In the genomic region with DNA sequence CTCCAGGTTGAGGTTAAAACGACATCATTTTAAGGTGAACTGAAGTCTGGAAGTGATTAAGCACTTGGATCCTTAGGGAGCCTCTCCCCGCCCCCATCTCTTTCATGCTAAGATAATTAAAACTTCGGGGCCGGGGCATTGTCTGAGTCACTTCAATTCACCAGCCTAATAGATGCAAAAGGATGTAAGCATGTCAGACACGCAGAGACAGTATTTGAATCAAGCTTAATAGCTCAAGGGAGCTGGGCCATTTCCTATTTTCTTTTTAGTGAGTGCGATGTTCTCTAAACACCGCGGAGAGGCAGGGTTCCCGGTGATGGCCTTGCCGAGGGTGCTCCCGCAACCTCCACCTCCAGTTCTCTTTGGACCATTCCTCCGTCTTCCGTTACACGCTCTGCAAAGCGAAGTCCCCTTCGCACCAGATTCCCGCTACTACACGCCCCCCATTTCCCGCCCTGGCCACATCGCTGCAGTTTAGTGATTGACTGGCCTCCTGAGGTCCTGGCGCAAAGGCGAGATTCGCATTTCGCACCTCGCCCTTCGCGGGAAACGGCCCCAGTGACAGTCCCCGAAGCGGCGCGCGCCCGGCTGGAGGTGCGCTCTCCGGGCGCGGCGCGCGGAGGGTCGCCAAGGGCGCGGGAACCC, we compare ENCODE assay signal across 1 cellular context.
TF ChIP-seq lines count a peak whose summit lies in the region.

No MANE protein-coding gene starts in this region.

TF ChIP-seq in H1, 55 proteins besides CTCF, POLR2A, EP300 and RAD21:
- no peak for TF ChIP-seq KDM5A (IDR thresholded peaks at IDR 0.05; ENCODE audit: low read length)
- peak; percentile 31 for TF ChIP-seq KDM4A (IDR thresholded peaks at IDR 0.05; ENCODE audit: low read depth, low read length, severe bottlenecking)
- TF ChIP-seq SIRT6 (IDR thresholded peaks at IDR 0.05; ENCODE audit: low read length), result no peak
- no peak for TF ChIP-seq POU5F1 (IDR thresholded peaks at IDR 0.05; ENCODE audit: low read depth, low read length)
- no peak for TF ChIP-seq NRF1 (IDR thresholded peaks at IDR 0.05; ENCODE audit: low read depth, low read length)
- TF ChIP-seq RFX5 (IDR thresholded peaks at IDR 0.05; ENCODE audit: borderline replicate concordance, low read depth, low read length), result no peak
- TF ChIP-seq, protein P1, sequence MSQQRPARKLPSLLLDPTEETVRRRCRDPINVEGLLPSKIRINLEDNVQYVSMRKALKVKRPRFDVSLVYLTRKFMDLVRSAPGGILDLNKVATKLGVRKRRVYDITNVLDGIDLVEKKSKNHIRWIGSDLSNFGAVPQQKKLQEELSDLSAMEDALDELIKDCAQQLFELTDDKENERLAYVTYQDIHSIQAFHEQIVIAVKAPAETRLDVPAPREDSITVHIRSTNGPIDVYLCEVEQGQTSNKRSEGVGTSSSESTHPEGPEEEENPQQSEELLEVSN (IDR thresholded peaks at IDR 0.05), result peak; percentile 96
- TF ChIP-seq JUN (IDR thresholded peaks at IDR 0.05; ENCODE audit: low read depth, low read length), result no peak
- peak; percentile 17 for TF ChIP-seq ASH2L (IDR thresholded peaks at IDR 0.05; ENCODE audit: low read length)
- TF ChIP-seq GABPA (IDR thresholded peaks at IDR 0.05; ENCODE audit: borderline replicate concordance, insufficient read depth, low read length), result no peak
- TF ChIP-seq TEAD4 (IDR thresholded peaks at IDR 0.05; ENCODE audit: low read depth, low read length), result 0 out of 2 replicates have a peak, but pooled peaks have one; percentile 27
- TF ChIP-seq TCF12 (IDR thresholded peaks at IDR 0.05; ENCODE audit: low read depth, low read length), result no peak
- TF ChIP-seq, protein P2, sequence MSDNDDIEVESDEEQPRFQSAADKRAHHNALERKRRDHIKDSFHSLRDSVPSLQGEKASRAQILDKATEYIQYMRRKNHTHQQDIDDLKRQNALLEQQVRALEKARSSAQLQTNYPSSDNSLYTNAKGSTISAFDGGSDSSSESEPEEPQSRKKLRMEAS (IDR thresholded peaks at IDR 0.05), result peak; percentile 84
